In the genomic region with DNA sequence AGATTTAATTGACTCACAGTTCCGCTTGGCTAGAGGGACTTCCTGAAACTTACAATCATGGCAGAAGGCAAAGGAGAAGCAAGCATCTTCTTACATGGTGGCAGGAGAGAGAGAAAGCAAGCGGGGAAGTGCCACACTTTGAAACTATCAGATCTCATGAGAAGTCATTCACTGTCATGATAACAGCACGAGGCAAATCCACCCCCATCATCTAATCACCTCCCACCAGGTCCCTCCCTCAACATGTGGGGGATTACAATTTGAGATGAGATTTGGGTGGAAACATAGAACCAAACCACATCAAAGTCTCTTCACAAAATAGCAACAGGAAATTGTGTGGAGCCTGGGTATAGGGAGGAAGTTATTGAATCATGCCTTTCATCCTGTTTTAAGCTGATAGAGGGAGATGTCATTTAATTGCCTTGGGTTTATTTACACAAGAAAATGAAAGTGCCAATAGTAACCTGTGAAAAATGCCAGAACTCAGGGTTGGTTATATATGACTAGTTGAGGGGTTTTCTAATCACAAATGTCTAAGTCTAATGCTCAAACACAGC, we compare ENCODE assay signal across 11 cellular contexts.
A peak's percentile ranks its signal among the peaks of the same experiment; 100 is the strongest.
DNase-seq lines count a peak whose midpoint lies in the region; ATAC-seq and TF ChIP-seq lines count a peak whose summit lies in the region.
"Had no signal": no experiment of that assay in that cellular context is flagged by ENCODE, and none has a peak within 500 bp of the region (broad histone marks: within the 10 kb centered on the region; RNA-seq: fewer than 3 reads in every experiment).

No MANE protein-coding gene starts in this region.

- TF ChIP-seq EP300 in SK-N-SH (IDR thresholded peaks at IDR 0.05; ENCODE audit: borderline replicate concordance in 1 of 2, low read depth in 1 of 2, low read length in 1 of 2) = no peak

- no peaks in the 10 kb centered on the region for H3K9me3 ChIP-seq in SK-N-SH
- no peaks in the 10 kb centered on the region for H3K9me3 ChIP-seq in hepatocyte (ENCODE audit: low read depth)
- H3K9me3 ChIP-seq: right atrium auricular region had no signal

- no peak overlapping the region for H3K4me3 ChIP-seq in SK-N-SH (ENCODE audit: low read depth in 2 of 2, low read length in 1 of 2)
- H3K4me3 ChIP-seq in hepatocyte = no peak overlapping the region
- H3K4me3 ChIP-seq: right atrium auricular region had no signal

- CTCF ChIA-PET in SK-N-SH (lab: Yijun Ruan, JAX) = no interaction called here

- H3K27me3 ChIP-seq in SK-N-SH (ENCODE audit: insufficient read depth) = no peaks in the 10 kb centered on the region
- no peaks in the 10 kb centered on the region for H3K27me3 ChIP-seq in hepatocyte
- H3K27me3 ChIP-seq: right atrium auricular region had no signal

- TF ChIP-seq CTCF in SK-N-SH (IDR thresholded peaks at IDR 0.05) = no peak
- no peak for TF ChIP-seq CTCF in hepatocyte (IDR thresholded peaks at IDR 0.05; ENCODE audit: poor library complexity)

- DNase-seq in SK-N-SH (no peak), kidney tubule cell (ENCODE audit: low spot score) (peak; percentile 78), SHP77 treated with DMSO at 0.1 percent for 48 hours (lab: John Stamatoyannopoulos, UW) (no peak), HPDE6-E6E7 (ENCODE audit: extremely low spot score) (no peak), hepatocyte (ENCODE audit: low spot score) (no peak)
- DNase-seq in activated T-cell treated with anti-CD3 and anti-CD28 coated beads, Interleukin-2, amount 50 U/mL, for 48 hours = peak; percentile 35 to 38
- peak; percentile 26 for DNase-seq in stimulated activated naive CD8-positive, alpha-beta T cell treated with anti-CD3 and anti-CD28 coated beads, Interleukin-15, Interleukin-2, amounts not matched to agents 100 U/mL and 50 U/mL, for 24 hours
- DNase-seq: NCI-H1105 had no signal

- H2AFZ ChIP-seq in SK-N-SH (ENCODE audit: low read depth) (no peak overlapping the region), hepatocyte (no peak overlapping the region)

- POLR2A ChIA-PET in SK-N-SH (lab: Yijun Ruan, JAX) = no interaction called here

- no peak overlapping the region for H3K9ac ChIP-seq in SK-N-SH

- TF ChIP-seq RAD21 in SK-N-SH (IDR thresholded peaks at IDR 0.05; ENCODE audit: low read length) = no peak

- H3F3A ChIP-seq in SK-N-SH (replicated peaks; ENCODE audit: insufficient read depth) = no peaks in the 10 kb centered on the region

- ATAC-seq in SK-N-SH treated with all-trans-retinoic acid at 6 μM for 48 hours = no peak
- peak; percentile 80 for ATAC-seq in stimulated activated naive CD8-positive, alpha-beta T cell treated with anti-CD3 and anti-CD28 coated beads, Interleukin-15, Interleukin-2, amounts not matched to agents 100 U/mL and 50 U/mL, for 24 hours

- no peaks in the 10 kb centered on the region for H3K79me2 ChIP-seq in SK-N-SH (ENCODE audit: insufficient read depth)
- H3K79me2 ChIP-seq in hepatocyte = no peaks in the 10 kb centered on the region

- H3K27ac ChIP-seq in SK-N-SH (ENCODE audit: low read depth in 2 of 2, low read length in 1 of 2) (no peak overlapping the region), hepatocyte (no peak overlapping the region)
- H3K27ac ChIP-seq: right atrium auricular region, VCaP had no signal

- H3K4me1 ChIP-seq in SK-N-SH (ENCODE audit: control insufficient read depth in 1 of 2, insufficient read depth in 2 of 2, low read depth in 1 of 2, low read length in 1 of 2) (no peaks in the 10 kb centered on the region), hepatocyte (ENCODE audit: insufficient read depth) (no peaks in the 10 kb centered on the region)

- H4K20me1 ChIP-seq in SK-N-SH (ENCODE audit: insufficient read depth) = no peaks in the 10 kb centered on the region
- H4K20me1 ChIP-seq in hepatocyte (ENCODE audit: insufficient read depth, poor library complexity, severe bottlenecking) = no peaks in the 10 kb centered on the region

- H3K4me2 ChIP-seq in SK-N-SH (no peak overlapping the region), hepatocyte (no peak overlapping the region)

- H3K36me3 ChIP-seq in SK-N-SH (replicated peaks in 1 of 2; ENCODE audit: control insufficient read depth in 1 of 2, insufficient read depth in 2 of 2, low read length in 1 of 2) = no peaks in the 10 kb centered on the region
- H3K36me3 ChIP-seq in hepatocyte (replicated peaks; ENCODE audit: insufficient read depth, low read depth) = no peaks in the 10 kb centered on the region
- H3K36me3 ChIP-seq: right atrium auricular region had no signal

- H3K9me2 ChIP-seq in SK-N-SH (no peaks in the 10 kb centered on the region), hepatocyte (replicated peaks; ENCODE audit: insufficient read depth) (no peaks in the 10 kb centered on the region)

- WGBS in SK-N-SH (ENCODE audit: low lambda C conversion rate) = 26% methylated on average over 3 of the region's 3 CpGs
- WGBS in hepatocyte (ENCODE audit: low lambda C conversion rate, missing lambda C conversion rate) = 60% methylated on average over 3 of the region's 3 CpGs

TF ChIP-seq in SK-N-SH treated with all-trans-retinoic acid at 6 μM for 48 hours, 23 proteins besides CTCF, POLR2A, EP300 and RAD21:
- no peak for TF ChIP-seq SNAI2 (CRISPR knock-in tag; IDR thresholded peaks at IDR 0.05)
- TF ChIP-seq ZFP3 (CRISPR knock-in tag; IDR thresholded peaks at IDR 0.05) = no peak
- TF ChIP-seq ISL1 (CRISPR knock-in tag; IDR thresholded peaks at IDR 0.05) = peak; percentile 66

TF ChIP-seq in SK-N-SH, 30 proteins besides CTCF, POLR2A, EP300 and RAD21:
- no peak for TF ChIP-seq JUND (IDR thresholded peaks at IDR 0.05)
TF ChIP-seq in SK-N-SH: peak in this region for 0.

Comparison
In these comparisons a context has a peak if more than half of its experiments do, and no peak if none do; other contexts are left out.
1. DNase-seq: peak in activated T-cell treated with anti-CD3 and anti-CD28 coated beads, Interleukin-2, amount 50 U/mL, for 48 hours (2 of 2), kidney tubule cell (single experiment) and stimulated activated naive CD8-positive, alpha-beta T cell treated with anti-CD3 and anti-CD28 coated beads, Interleukin-15, Interleukin-2, amounts not matched to agents 100 U/mL and 50 U/mL, for 24 hours (single experiment); none in SK-N-SH (single experiment), SHP77 treated with DMSO at 0.1 percent for 48 hours (single experiment), HPDE6-E6E7 (single experiment) and hepatocyte (single experiment).